Comparison of ENCODE assay signal across 1 cellular context in the genomic region with DNA sequence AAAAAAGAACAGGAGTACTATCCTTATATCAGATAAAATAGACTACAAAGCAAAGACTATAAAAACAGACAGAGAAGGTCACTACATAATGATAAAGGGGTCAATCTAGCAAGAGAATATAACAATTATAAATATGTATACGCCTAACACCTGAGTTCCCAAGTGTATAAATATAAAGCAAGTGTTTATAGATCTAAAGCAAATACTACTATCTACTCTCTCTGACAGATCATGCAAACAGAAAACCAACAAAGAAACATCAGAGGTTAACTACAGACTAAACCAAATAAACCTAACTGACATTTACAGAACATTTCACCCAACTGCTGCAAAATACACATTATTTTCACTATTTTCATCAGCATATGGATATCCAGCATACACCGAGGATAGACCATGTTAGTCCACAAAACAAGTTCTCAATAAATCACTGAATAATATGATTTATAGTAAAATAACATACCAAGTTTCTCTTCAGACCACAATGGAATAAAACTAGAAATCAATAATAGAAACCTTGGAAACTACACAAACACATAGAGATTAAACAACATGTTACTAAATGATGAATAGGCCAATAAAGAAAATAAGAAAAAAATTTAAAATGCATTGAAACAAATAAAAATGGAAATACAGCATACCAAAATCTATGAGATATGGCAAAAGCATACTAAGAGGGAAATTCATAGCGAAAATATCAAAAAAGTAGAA.
TF ChIP-seq lines count a peak whose summit lies in the region.

No MANE protein-coding gene starts in this region.

TF ChIP-seq in WTC11, 78 proteins besides CTCF, POLR2A, EP300 and RAD21 (continued from another document):
- TF ChIP-seq, protein P1, sequence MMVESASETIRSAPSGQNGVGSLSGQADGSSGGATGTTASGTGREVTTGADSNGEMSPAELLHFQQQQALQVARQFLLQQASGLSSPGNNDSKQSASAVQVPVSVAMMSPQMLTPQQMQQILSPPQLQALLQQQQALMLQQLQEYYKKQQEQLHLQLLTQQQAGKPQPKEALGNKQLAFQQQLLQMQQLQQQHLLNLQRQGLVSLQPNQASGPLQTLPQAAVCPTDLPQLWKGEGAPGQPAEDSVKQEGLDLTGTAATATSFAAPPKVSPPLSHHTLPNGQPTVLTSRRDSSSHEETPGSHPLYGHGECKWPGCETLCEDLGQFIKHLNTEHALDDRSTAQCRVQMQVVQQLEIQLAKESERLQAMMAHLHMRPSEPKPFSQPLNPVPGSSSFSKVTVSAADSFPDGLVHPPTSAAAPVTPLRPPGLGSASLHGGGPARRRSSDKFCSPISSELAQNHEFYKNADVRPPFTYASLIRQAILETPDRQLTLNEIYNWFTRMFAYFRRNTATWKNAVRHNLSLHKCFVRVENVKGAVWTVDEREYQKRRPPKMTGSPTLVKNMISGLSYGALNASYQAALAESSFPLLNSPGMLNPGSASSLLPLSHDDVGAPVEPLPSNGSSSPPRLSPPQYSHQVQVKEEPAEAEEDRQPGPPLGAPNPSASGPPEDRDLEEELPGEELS (CRISPR knock-in tag; IDR thresholded peaks at IDR 0.05) = no peak
- no peak for TF ChIP-seq EMX1 (CRISPR knock-in tag; IDR thresholded peaks at IDR 0.05)
- TF ChIP-seq ESRRA (CRISPR knock-in tag; IDR thresholded peaks at IDR 0.05; ENCODE audit: borderline replicate concordance) = no peak
- TF ChIP-seq, protein P2, sequence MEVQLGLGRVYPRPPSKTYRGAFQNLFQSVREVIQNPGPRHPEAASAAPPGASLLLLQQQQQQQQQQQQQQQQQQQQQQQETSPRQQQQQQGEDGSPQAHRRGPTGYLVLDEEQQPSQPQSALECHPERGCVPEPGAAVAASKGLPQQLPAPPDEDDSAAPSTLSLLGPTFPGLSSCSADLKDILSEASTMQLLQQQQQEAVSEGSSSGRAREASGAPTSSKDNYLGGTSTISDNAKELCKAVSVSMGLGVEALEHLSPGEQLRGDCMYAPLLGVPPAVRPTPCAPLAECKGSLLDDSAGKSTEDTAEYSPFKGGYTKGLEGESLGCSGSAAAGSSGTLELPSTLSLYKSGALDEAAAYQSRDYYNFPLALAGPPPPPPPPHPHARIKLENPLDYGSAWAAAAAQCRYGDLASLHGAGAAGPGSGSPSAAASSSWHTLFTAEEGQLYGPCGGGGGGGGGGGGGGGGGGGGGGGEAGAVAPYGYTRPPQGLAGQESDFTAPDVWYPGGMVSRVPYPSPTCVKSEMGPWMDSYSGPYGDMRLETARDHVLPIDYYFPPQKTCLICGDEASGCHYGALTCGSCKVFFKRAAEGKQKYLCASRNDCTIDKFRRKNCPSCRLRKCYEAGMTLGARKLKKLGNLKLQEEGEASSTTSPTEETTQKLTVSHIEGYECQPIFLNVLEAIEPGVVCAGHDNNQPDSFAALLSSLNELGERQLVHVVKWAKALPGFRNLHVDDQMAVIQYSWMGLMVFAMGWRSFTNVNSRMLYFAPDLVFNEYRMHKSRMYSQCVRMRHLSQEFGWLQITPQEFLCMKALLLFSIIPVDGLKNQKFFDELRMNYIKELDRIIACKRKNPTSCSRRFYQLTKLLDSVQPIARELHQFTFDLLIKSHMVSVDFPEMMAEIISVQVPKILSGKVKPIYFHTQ (CRISPR knock-in tag; IDR thresholded peaks at IDR 0.05) = no peak
- TF ChIP-seq SP1 (CRISPR knock-in tag; conservative IDR thresholded peaks at IDR 0.05) = no peak
- TF ChIP-seq, protein P3, sequence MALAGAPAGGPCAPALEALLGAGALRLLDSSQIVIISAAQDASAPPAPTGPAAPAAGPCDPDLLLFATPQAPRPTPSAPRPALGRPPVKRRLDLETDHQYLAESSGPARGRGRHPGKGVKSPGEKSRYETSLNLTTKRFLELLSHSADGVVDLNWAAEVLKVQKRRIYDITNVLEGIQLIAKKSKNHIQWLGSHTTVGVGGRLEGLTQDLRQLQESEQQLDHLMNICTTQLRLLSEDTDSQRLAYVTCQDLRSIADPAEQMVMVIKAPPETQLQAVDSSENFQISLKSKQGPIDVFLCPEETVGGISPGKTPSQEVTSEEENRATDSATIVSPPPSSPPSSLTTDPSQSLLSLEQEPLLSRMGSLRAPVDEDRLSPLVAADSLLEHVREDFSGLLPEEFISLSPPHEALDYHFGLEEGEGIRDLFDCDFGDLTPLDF (CRISPR knock-in tag; IDR thresholded peaks at IDR 0.05) = no peak
- TF ChIP-seq CBFB (CRISPR knock-in tag; IDR thresholded peaks at IDR 0.05; ENCODE audit: low read depth) = no peak
TF ChIP-seq in WTC11: peak in this region for 0.
